Comparison of ENCODE assay signal across 9 cellular contexts in the genomic region with DNA sequence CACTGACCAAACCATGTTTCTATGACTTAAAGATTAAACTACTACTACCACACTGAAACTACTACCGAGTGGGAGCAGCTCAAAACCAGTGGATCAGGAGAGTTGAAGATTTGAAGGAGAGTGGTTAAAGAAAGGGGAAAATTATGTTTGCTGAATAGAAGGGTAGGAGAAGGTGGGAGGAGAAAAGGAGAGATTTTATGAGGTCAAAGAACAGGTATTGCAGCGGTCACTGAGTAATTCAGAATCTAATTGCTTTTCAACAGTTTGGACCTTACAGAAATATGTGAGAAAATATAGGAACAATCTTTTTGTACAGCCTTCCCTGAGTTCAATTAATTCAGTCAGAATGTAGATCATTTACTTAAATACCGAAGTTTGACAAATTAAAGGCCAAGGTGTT. TPM values are rescaled to one million over a fixed set of nuclear protein-coding genes. Genes with fewer than 3 reads are reported as not detected.
"Had no signal": no experiment of that assay in that cellular context is flagged by ENCODE, and none has a peak within 500 bp of the region (broad histone marks: within the 10 kb centered on the region; RNA-seq: fewer than 3 reads in every experiment).

No MANE protein-coding gene starts in this region.

- H3K4me2 ChIP-seq: KMS-11 had no signal

- DNase-seq: IMR-90, KBM-7, KG1 had no signal

- H3K4me3 ChIP-seq: K562 had no signal

- ATAC-seq: HepG2, K562 had no signal

- H3K4me1 Mint-ChIP-seq: IgD-negative memory B cell had no signal

- H3K27me3 Mint-ChIP-seq: IgD-negative memory B cell had no signal

- H3K4me3 Mint-ChIP-seq: IgD-negative memory B cell had no signal

- H3K27ac Mint-ChIP-seq: IgD-negative memory B cell had no signal

- H3K27ac ChIP-seq: HL-60, KMS-11 had no signal

- H3K9ac ChIP-seq: KMS-11 had no signal

RNA-seq across cellular contexts. Expression of a gene that starts 24.6 kb away (rescaled TPM):
- total RNA-seq: HepG2, HT-29 had no signal
- polyA plus RNA-seq: IgD-negative memory B cell, K562 had no signal
